1 cellular context compared by ENCODE assay signal in the genomic region with DNA sequence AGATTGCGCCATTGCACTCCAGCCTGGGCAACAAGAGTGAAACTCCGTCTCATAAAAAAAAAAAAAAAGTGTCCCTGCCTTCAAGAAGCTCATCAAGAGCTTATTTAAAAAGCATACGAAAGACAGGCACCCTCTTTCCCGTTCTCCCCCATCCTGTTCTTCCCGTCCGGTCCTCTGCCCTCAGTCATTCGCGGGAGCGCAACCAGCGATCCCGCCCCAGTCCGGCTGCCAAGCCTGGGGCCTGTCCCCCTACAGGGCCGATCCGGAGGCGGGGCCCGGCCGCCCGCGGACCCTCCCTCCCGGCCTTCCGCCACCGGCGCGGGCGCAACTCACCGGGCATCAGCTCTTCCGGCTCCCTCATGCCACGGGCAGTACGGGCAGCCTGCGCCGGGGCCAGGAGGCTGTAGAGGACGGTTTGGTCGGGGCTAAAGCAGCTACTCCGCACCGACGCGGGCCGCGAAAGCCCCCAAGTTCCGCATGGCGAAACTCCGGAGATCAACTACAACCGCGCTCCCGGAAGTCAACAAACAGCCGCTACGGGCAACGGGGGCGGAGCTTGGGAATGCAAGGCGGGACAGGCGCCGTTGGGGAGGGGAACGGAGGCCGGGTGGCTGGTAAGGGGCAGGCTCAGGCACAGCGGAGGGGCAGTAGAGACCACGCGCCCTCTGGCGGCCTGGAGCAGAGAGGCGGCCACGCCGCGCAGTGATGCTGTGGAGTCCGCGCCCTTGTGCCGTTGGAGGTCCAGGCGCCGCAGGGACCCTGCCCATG.
A peak's percentile ranks its signal among the peaks of the same experiment; 100 is the strongest.
TF ChIP-seq lines count a peak whose summit lies in the region.

A gene with protein sequence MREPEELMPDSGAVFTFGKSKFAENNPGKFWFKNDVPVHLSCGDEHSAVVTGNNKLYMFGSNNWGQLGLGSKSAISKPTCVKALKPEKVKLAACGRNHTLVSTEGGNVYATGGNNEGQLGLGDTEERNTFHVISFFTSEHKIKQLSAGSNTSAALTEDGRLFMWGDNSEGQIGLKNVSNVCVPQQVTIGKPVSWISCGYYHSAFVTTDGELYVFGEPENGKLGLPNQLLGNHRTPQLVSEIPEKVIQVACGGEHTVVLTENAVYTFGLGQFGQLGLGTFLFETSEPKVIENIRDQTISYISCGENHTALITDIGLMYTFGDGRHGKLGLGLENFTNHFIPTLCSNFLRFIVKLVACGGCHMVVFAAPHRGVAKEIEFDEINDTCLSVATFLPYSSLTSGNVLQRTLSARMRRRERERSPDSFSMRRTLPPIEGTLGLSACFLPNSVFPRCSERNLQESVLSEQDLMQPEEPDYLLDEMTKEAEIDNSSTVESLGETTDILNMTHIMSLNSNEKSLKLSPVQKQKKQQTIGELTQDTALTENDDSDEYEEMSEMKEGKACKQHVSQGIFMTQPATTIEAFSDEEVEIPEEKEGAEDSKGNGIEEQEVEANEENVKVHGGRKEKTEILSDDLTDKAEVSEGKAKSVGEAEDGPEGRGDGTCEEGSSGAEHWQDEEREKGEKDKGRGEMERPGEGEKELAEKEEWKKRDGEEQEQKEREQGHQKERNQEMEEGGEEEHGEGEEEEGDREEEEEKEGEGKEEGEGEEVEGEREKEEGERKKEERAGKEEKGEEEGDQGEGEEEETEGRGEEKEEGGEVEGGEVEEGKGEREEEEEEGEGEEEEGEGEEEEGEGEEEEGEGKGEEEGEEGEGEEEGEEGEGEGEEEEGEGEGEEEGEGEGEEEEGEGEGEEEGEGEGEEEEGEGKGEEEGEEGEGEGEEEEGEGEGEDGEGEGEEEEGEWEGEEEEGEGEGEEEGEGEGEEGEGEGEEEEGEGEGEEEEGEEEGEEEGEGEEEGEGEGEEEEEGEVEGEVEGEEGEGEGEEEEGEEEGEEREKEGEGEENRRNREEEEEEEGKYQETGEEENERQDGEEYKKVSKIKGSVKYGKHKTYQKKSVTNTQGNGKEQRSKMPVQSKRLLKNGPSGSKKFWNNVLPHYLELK (minus strand): TSS at position 503 of the 768 bp plus-strand sequence. CDS start 142 bp downstream, at position 361.

TF ChIP-seq in HepG2, 621 proteins besides CTCF, POLR2A, EP300 and RAD21 (continued from another document and continues in another):
- TF ChIP-seq, protein P1, sequence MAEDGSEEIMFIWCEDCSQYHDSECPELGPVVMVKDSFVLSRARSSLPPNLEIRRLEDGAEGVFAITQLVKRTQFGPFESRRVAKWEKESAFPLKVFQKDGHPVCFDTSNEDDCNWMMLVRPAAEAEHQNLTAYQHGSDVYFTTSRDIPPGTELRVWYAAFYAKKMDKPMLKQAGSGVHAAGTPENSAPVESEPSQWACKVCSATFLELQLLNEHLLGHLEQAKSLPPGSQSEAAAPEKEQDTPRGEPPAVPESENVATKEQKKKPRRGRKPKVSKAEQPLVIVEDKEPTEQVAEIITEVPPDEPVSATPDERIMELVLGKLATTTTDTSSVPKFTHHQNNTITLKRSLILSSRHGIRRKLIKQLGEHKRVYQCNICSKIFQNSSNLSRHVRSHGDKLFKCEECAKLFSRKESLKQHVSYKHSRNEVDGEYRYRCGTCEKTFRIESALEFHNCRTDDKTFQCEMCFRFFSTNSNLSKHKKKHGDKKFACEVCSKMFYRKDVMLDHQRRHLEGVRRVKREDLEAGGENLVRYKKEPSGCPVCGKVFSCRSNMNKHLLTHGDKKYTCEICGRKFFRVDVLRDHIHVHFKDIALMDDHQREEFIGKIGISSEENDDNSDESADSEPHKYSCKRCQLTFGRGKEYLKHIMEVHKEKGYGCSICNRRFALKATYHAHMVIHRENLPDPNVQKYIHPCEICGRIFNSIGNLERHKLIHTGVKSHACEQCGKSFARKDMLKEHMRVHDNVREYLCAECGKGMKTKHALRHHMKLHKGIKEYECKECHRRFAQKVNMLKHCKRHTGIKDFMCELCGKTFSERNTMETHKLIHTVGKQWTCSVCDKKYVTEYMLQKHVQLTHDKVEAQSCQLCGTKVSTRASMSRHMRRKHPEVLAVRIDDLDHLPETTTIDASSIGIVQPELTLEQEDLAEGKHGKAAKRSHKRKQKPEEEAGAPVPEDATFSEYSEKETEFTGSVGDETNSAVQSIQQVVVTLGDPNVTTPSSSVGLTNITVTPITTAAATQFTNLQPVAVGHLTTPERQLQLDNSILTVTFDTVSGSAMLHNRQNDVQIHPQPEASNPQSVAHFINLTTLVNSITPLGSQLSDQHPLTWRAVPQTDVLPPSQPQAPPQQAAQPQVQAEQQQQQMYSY (CRISPR knock-in tag; IDR thresholded peaks at IDR 0.05): no peak
- TF ChIP-seq, protein P2, sequence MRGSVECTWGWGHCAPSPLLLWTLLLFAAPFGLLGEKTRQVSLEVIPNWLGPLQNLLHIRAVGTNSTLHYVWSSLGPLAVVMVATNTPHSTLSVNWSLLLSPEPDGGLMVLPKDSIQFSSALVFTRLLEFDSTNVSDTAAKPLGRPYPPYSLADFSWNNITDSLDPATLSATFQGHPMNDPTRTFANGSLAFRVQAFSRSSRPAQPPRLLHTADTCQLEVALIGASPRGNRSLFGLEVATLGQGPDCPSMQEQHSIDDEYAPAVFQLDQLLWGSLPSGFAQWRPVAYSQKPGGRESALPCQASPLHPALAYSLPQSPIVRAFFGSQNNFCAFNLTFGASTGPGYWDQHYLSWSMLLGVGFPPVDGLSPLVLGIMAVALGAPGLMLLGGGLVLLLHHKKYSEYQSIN (CRISPR knock-in tag; IDR thresholded peaks at IDR 0.05; ENCODE audit: borderline replicate concordance): no peak
- TF ChIP-seq, protein P3, sequence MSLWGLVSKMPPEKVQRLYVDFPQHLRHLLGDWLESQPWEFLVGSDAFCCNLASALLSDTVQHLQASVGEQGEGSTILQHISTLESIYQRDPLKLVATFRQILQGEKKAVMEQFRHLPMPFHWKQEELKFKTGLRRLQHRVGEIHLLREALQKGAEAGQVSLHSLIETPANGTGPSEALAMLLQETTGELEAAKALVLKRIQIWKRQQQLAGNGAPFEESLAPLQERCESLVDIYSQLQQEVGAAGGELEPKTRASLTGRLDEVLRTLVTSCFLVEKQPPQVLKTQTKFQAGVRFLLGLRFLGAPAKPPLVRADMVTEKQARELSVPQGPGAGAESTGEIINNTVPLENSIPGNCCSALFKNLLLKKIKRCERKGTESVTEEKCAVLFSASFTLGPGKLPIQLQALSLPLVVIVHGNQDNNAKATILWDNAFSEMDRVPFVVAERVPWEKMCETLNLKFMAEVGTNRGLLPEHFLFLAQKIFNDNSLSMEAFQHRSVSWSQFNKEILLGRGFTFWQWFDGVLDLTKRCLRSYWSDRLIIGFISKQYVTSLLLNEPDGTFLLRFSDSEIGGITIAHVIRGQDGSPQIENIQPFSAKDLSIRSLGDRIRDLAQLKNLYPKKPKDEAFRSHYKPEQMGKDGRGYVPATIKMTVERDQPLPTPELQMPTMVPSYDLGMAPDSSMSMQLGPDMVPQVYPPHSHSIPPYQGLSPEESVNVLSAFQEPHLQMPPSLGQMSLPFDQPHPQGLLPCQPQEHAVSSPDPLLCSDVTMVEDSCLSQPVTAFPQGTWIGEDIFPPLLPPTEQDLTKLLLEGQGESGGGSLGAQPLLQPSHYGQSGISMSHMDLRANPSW (CRISPR knock-in tag; IDR thresholded peaks at IDR 0.05; ENCODE audit: borderline replicate concordance): no peak
- TF ChIP-seq ZBTB21 (CRISPR knock-in tag; IDR thresholded peaks at IDR 0.05) (0 out of 2 replicates have a peak, but pooled peaks have one; percentile 39), ARHGAP35 (CRISPR knock-in tag; IDR thresholded peaks at IDR 0.05; ENCODE audit: borderline replicate concordance) (no peak), HDAC2 (CRISPR knock-in tag; IDR thresholded peaks at IDR 0.05) (peak; percentile 54; the same call in 1 of the 2 replicates), STAT5B (CRISPR knock-in tag; IDR thresholded peaks at IDR 0.05) (no peak), ZNF678 (CRISPR knock-in tag; IDR thresholded peaks at IDR 0.05) (no peak), ZNF180 (CRISPR knock-in tag; IDR thresholded peaks at IDR 0.05; ENCODE audit: borderline replicate concordance, low read depth) (no peak), ZNF619 (CRISPR knock-in tag; IDR thresholded peaks at IDR 0.05) (0 out of 2 replicates have a peak, but pooled peaks have one; percentile 27), EEA1 (CRISPR knock-in tag; IDR thresholded peaks at IDR 0.05; ENCODE audit: borderline replicate concordance) (0 out of 2 replicates have a peak, but pooled peaks have one; percentile 39), ZNF652 (CRISPR knock-in tag; IDR thresholded peaks at IDR 0.05; ENCODE audit: borderline replicate concordance, low read depth) (no peak), ZNF430 (CRISPR knock-in tag; IDR thresholded peaks at IDR 0.05) (no peak), KDM5A (IDR thresholded peaks at IDR 0.05; ENCODE audit: borderline replicate concordance, low read length) (no peak; the same call in 1 of the 2 replicates), FOSL1 (CRISPR knock-in tag; IDR thresholded peaks at IDR 0.05; ENCODE audit: borderline replicate concordance) (no peak), SALL1 (CRISPR knock-in tag; IDR thresholded peaks at IDR 0.05) (peak; percentile 75), ZNF839 (CRISPR knock-in tag; IDR thresholded peaks at IDR 0.05; ENCODE audit: borderline replicate concordance) (no peak), EZH2 (conservative IDR thresholded peaks at IDR 0.05; ENCODE audit: low read depth, low read length) (no peak), ZNF264 (CRISPR knock-in tag; IDR thresholded peaks at IDR 0.05) (0 out of 2 replicates have a peak, but pooled peaks have one; percentile 24), ZNF549 (CRISPR knock-in tag; IDR thresholded peaks at IDR 0.05) (no peak), ISX (CRISPR knock-in tag; conservative IDR thresholded peaks at IDR 0.05) (no peak), CHCHD3 (CRISPR knock-in tag; IDR thresholded peaks at IDR 0.05) (no peak), MYC (CRISPR knock-in tag; IDR thresholded peaks at IDR 0.05; ENCODE audit: borderline replicate concordance) (peak; percentile 83; the same call in 1 of the 2 replicates), ZNF556 (CRISPR knock-in tag; IDR thresholded peaks at IDR 0.05; ENCODE audit: borderline replicate concordance) (peak; percentile 31; the same call in 1 of the 2 replicates), FOXC1 (CRISPR knock-in tag; IDR thresholded peaks at IDR 0.05; ENCODE audit: borderline replicate concordance) (peak; percentile 42; the same call in 1 of the 2 replicates), ZNF350 (CRISPR knock-in tag; IDR thresholded peaks at IDR 0.05; ENCODE audit: borderline replicate concordance, low read depth) (peak; percentile 59; the same call in 1 of the 2 replicates), GZF1 (CRISPR knock-in tag; IDR thresholded peaks at IDR 0.05) (no peak), ZNF260 (CRISPR knock-in tag; IDR thresholded peaks at IDR 0.05; ENCODE audit: borderline replicate concordance, low read depth) (no peak), ZNF34 (CRISPR knock-in tag; IDR thresholded peaks at IDR 0.05; ENCODE audit: borderline replicate concordance) (no peak), ZNF672 (CRISPR knock-in tag; IDR thresholded peaks at IDR 0.05) (no peak; the same call in 1 of the 2 replicates)
- TF ChIP-seq, protein P4, sequence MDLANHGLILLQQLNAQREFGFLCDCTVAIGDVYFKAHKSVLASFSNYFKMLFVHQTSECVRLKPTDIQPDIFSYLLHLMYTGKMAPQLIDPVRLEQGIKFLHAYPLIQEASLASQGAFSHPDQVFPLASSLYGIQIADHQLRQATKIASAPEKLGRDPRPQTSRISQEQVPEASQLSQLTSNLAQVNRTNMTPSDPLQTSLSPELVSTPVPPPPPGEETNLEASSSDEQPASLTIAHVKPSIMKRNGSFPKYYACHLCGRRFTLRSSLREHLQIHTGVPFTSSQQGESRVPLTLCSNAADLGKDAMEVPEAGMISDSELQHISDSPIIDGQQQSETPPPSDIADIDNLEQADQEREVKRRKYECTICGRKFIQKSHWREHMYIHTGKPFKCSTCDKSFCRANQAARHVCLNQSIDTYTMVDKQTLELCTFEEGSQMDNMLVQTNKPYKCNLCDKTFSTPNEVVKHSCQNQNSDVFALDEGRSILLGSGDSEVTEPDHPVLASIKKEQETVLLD (CRISPR knock-in tag; IDR thresholded peaks at IDR 0.05; ENCODE audit: low read depth): peak; percentile 77; the same call in 1 of the 2 replicates
- TF ChIP-seq, protein P5, sequence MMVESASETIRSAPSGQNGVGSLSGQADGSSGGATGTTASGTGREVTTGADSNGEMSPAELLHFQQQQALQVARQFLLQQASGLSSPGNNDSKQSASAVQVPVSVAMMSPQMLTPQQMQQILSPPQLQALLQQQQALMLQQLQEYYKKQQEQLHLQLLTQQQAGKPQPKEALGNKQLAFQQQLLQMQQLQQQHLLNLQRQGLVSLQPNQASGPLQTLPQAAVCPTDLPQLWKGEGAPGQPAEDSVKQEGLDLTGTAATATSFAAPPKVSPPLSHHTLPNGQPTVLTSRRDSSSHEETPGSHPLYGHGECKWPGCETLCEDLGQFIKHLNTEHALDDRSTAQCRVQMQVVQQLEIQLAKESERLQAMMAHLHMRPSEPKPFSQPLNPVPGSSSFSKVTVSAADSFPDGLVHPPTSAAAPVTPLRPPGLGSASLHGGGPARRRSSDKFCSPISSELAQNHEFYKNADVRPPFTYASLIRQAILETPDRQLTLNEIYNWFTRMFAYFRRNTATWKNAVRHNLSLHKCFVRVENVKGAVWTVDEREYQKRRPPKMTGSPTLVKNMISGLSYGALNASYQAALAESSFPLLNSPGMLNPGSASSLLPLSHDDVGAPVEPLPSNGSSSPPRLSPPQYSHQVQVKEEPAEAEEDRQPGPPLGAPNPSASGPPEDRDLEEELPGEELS (CRISPR knock-in tag; IDR thresholded peaks at IDR 0.05): peak; percentile 45; the same call in 1 of the 2 replicates
- TF ChIP-seq, protein P6, sequence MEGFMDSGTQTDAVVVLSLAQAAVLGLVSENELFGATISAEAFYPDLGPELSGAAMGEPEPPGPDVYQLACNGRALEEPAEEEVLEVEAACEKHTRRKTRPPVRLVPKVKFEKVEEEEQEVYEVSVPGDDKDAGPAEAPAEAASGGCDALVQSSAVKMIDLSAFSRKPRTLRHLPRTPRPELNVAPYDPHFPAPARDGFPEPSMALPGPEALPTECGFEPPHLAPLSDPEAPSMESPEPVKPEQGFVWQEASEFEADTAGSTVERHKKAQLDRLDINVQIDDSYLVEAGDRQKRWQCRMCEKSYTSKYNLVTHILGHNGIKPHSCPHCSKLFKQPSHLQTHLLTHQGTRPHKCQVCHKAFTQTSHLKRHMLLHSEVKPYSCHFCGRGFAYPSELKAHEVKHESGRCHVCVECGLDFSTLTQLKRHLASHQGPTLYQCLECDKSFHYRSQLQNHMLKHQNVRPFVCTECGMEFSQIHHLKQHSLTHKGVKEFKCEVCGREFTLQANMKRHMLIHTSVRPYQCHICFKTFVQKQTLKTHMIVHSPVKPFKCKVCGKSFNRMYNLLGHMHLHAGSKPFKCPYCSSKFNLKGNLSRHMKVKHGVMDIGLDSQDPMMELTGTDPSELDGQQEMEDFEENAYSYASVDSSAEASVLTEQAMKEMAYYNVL (CRISPR knock-in tag; IDR thresholded peaks at IDR 0.05; ENCODE audit: borderline replicate concordance): no peak
- TF ChIP-seq, protein P7, sequence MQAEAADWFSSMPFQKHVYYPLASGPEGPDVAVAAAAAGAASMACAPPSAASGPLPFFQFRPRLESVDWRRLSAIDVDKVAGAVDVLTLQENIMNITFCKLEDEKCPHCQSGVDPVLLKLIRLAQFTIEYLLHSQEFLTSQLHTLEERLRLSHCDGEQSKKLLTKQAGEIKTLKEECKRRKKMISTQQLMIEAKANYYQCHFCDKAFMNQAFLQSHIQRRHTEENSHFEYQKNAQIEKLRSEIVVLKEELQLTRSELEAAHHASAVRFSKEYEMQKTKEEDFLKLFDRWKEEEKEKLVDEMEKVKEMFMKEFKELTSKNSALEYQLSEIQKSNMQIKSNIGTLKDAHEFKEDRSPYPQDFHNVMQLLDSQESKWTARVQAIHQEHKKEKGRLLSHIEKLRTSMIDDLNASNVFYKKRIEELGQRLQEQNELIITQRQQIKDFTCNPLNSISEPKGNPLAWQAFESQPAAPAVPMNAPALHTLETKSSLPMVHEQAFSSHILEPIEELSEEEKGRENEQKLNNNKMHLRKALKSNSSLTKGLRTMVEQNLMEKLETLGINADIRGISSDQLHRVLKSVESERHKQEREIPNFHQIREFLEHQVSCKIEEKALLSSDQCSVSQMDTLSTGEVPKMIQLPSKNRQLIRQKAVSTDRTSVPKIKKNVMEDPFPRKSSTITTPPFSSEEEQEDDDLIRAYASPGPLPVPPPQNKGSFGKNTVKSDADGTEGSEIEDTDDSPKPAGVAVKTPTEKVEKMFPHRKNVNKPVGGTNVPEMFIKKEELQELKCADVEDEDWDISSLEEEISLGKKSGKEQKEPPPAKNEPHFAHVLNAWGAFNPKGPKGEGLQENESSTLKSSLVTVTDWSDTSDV (CRISPR knock-in tag; IDR thresholded peaks at IDR 0.05): no peak
